ENCODE assay signal across 23 cellular contexts in the genomic region with DNA sequence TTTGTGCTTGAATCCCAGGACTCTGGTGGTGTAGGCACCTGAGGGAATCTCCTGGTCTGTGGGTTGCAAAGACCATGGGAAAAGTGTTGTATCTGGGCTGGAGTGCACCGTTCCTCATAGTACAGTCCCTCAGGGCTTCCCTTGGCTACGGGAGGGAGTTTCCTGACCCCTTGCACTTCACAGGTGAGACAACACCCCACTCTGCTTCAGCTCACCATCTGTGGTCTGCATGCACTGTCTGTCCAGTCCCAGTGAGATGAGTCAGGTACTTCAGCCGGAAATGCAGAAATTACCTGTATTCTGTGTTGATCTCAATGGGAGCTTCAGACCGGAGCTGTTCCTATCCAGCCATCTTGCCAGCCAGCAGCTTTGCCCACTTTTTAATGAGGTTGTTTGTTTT.
"Had no signal": no experiment of that assay in that cellular context is flagged by ENCODE, and none has a peak within 500 bp of the region (broad histone marks: within the 10 kb centered on the region; RNA-seq: fewer than 3 reads in every experiment).

No MANE protein-coding gene starts in this region.

- H3K4me3 ChIP-seq: left lung, lower lobe of right lung, pancreas, prostate gland, spleen, tibial nerve, uterus had no signal

- ATAC-seq: left colon; left lung; lower lobe of right lung; naive thymus-derived CD8-positive, alpha-beta T cell; pancreas; right cardiac atrium; sciatic nerve; stimulated activated effector memory CD8-positive, alpha-beta T cell treated with anti-CD3 and anti-CD28 coated beads, Interleukin-12 subunit alpha, Interleukin-12 subunit beta, amount 100 ng/mL, for 72 hours had no signal

- H3K27me3 ChIP-seq: left lung, pancreas, spleen, tibial nerve, uterus had no signal

- H3K4me1 ChIP-seq: left lung, lower lobe of right lung, pancreas, prostate gland, spleen, tibial nerve, uterus had no signal

- H3K36me3 ChIP-seq: left lung, lower lobe of right lung, pancreas, prostate gland, spleen, tibial nerve, uterus had no signal

- H3K9me3 ChIP-seq: left lung, lower lobe of right lung, pancreas, prostate gland, tibial nerve, uterus had no signal

- H3K27ac ChIP-seq: left lung, lower lobe of right lung, pancreas, prostate gland, spleen, tibial nerve, uterus had no signal

- DNase-seq: immature natural killer cell; left colon; left lung; lower lobe of right lung; mammary epithelial cell; mesenchymal stem cell; naive thymus-derived CD8-positive, alpha-beta T cell; nucleus accumbens; pancreas; posterior cingulate gyrus; retina; right cardiac atrium; small intestine; spleen; stimulated activated CD4-positive, alpha-beta T cell treated with anti-CD3 and anti-CD28 coated beads, Interleukin-4, amount 100 ng/mL, for 24 hours; stimulated activated naive CD4-positive, alpha-beta T cell; substantia nigra; uterus had no signal

- FAIRE-seq: kidney, pancreas, small intestine had no signal
